ENCODE assay signal across 9 cellular contexts in the genomic region with DNA sequence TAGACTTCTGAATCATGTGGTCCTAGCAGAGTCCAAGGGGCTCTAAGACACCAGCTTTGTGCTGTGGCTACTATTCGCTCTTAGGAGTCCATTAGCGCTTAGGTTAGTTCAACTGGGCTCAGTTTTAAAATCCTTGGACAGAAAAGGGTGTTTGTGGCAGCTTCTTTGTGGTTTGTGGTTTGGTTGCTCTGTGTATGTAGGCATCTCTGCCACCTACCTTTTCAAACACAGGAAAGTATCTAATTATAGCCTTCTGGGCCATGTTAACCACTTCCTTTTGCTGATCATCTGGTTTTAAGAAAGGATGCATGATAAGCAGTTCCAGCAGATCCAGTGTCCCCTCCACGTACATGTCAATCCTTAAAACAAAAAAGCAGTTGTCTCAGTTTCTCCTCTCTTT. TPM values are rescaled to one million over a fixed set of nuclear protein-coding genes. Genes with fewer than 3 reads are reported as not detected.
DNase-seq lines count a peak whose midpoint lies in the region; ATAC-seq and TF ChIP-seq lines count a peak whose summit lies in the region.
"Had no signal": no experiment of that assay in that cellular context is flagged by ENCODE, and none has a peak within 500 bp of the region (broad histone marks: within the 10 kb centered on the region; RNA-seq: fewer than 3 reads in every experiment).

No MANE protein-coding gene starts in this region.

- no peaks in the 10 kb centered on the region for H4K20me1 ChIP-seq in neural progenitor cell (ENCODE audit: low read depth)

- peaks cover 39% of the 10 kb centered on the region for H3K36me3 Mint-ChIP-seq in neural progenitor cell

- no peak overlapping the region for H3K27ac Mint-ChIP-seq in neural progenitor cell

- no peaks in the 10 kb centered on the region for H3K36me3 ChIP-seq in neural progenitor cell
- peaks cover 30 to 47% (median 46%) of the 10 kb centered on the region in 3 donors for H3K36me3 ChIP-seq in tibial artery
- H3K36me3 ChIP-seq in lower lobe of right lung, result peaks cover 47% of the 10 kb centered on the region

- H3K4me2 ChIP-seq in neural progenitor cell, result no peak overlapping the region

- intact Hi-C loops in tibial artery (cut with DNase I; ENCODE audit: low total_unique reads), result no loop called here
- intact Hi-C loops in lower lobe of right lung (cut with DNase I), result no loop called here

- H3K9me3 ChIP-seq in neural progenitor cell (ENCODE audit: low read depth) (no peaks in the 10 kb centered on the region), tibial artery (no peaks in the 10 kb centered on the region), lower lobe of right lung (no peaks in the 10 kb centered on the region)
- H3K9me3 ChIP-seq: thoracic aorta had no signal

- no peak for TF ChIP-seq CTCF in neural progenitor cell (IDR thresholded peaks at IDR 0.05)
- TF ChIP-seq CTCF in tibial artery (IDR thresholded peaks at IDR 0.05), result no peak
- no peak for TF ChIP-seq CTCF in lower lobe of right lung (IDR thresholded peaks at IDR 0.05)

- no peak overlapping the region for H3K4me3 Mint-ChIP-seq in neural progenitor cell

- H3K27me3 Mint-ChIP-seq in neural progenitor cell (ENCODE audit: insufficient read depth, low read depth), result no peaks in the 10 kb centered on the region

- no peak overlapping the region for H3K27ac ChIP-seq in neural progenitor cell
- H3K27ac ChIP-seq in tibial artery, result no peak overlapping the region
- no peak overlapping the region for H3K27ac ChIP-seq in lower lobe of right lung
- H3K27ac ChIP-seq: thoracic aorta had no signal

- H3K27me3 ChIP-seq in neural progenitor cell, result no peaks in the 10 kb centered on the region
- H3K27me3 ChIP-seq in tibial artery, result no peaks in the 10 kb centered on the region
- no peaks in the 10 kb centered on the region for H3K27me3 ChIP-seq in lower lobe of right lung (ENCODE audit: low read depth)

- H3K79me2 ChIP-seq in neural progenitor cell (ENCODE audit: low read depth), result no peaks in the 10 kb centered on the region

- no peaks in the 10 kb centered on the region for H3K9me3 Mint-ChIP-seq in neural progenitor cell

- H2AFZ ChIP-seq in neural progenitor cell (replicated peaks), result no peak overlapping the region

- H3F3A ChIP-seq in neural progenitor cell (ENCODE audit: low read depth), result no peaks in the 10 kb centered on the region

- H3K4me1 Mint-ChIP-seq in neural progenitor cell, result no peaks in the 10 kb centered on the region

- no peak overlapping the region for H3K4me3 ChIP-seq in neural progenitor cell
- no peak overlapping the region for H3K4me3 ChIP-seq in tibial artery
- H3K4me3 ChIP-seq in lower lobe of right lung, result no peak overlapping the region
- H3K4me3 ChIP-seq: thoracic aorta had no signal

- DNase-seq in A172 (ENCODE audit: low spot score) (peak; percentile 77), neural progenitor cell (ENCODE audit: low spot score) (no peak), tibial artery (no peak), lower lobe of right lung (no peak)
- DNase-seq in activated T-cell treated with anti-CD3 and anti-CD28 coated beads, Interleukin-2, amount 50 U/mL, for 48 hours, result peak; percentile 36 to 42

- H3K4me1 ChIP-seq in neural progenitor cell (no peaks in the 10 kb centered on the region), tibial artery (no peaks in the 10 kb centered on the region), lower lobe of right lung (no peaks in the 10 kb centered on the region)

- H3K9ac ChIP-seq in neural progenitor cell, result no peak overlapping the region

- ATAC-seq in GM19043 (IDR thresholded peaks at IDR 0.05; ENCODE audit: low read depth, unreplicated experiment), result peak; percentile 71
- ATAC-seq in HG03457 (IDR thresholded peaks at IDR 0.05; ENCODE audit: unreplicated experiment), result peak; percentile 64
- ATAC-seq in HG03342 (IDR thresholded peaks at IDR 0.05; ENCODE audit: unreplicated experiment), result no peak
- no peak for ATAC-seq in lower lobe of right lung

RNA-seq across cellular contexts. Expression of gene GSTA4, which starts 10.8 kb away (rescaled TPM):
- 14.9 and 15.7 TPM in 2 replicates for total RNA-seq in A172 (2014; rRNA removed; shearing (Covaris generic))
- 62.2 and 113 TPM in 2 replicates for total RNA-seq in neural progenitor cell (ENCODE audit: low replicate concordance)
- total RNA-seq in lower lobe of right lung, result 63.4 TPM

Comparison
In these comparisons a context has a peak if more than half of its experiments do, and no peak if none do; other contexts are left out.
1. DNase-seq: peak in A172 (single experiment) and activated T-cell treated with anti-CD3 and anti-CD28 coated beads, Interleukin-2, amount 50 U/mL, for 48 hours (2 of 2); none in neural progenitor cell (single experiment), tibial artery (0 of 2) and lower lobe of right lung (single experiment).
2. ATAC-seq: peak in GM19043 (single experiment) and HG03457 (single experiment); none in HG03342 (single experiment) and lower lobe of right lung (0 of 2).